In the genomic region with DNA sequence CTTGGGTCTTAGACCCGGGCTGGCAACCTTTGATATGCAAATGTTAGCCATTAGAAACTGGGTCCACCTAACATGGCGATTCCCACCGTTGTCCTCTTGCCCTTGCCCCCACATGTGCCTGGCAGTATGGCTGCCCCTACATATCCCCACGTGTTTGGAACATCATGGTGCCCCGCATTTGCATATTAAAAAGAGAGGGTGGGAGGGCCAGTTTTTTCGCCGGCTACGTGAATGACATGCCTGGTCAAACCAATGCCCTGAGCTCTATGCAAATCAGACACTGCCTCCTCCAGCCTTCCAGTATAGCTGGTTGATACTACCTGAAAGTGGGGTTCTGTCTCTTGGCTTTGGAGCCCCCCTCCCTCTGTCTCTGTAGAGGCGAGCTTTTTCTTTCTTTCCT, we compare ENCODE assay signal across 27 cellular contexts.
"Had no signal": no experiment of that assay in that cellular context is flagged by ENCODE, and none has a peak within 500 bp of the region (broad histone marks: within the 10 kb centered on the region; RNA-seq: fewer than 3 reads in every experiment).

No MANE protein-coding gene starts in this region.

- ATAC-seq: left colon; left lung; naive thymus-derived CD4-positive, alpha-beta T cell; natural killer cell treated with Interleukin-12 subunit alpha and Interleukin-12 subunit beta and Interleukin-15 and Interleukin-18, amount 100 ng/mL, for 72 hours; sciatic nerve; stimulated activated naive B cell treated with anti-CD40 and anti-IgM and Interleukin-4, amounts not matched to agents 10 μg/mL and 1 μg/mL and 100 μg/mL, for 72 hours; stimulated activated naive CD8-positive, alpha-beta T cell treated with anti-CD3 and anti-CD28 coated beads, Interleukin-15, Interleukin-2, amounts not matched to agents 100 U/mL and 50 U/mL, for 24 hours had no signal

- H3K27me3 Mint-ChIP-seq: progenitor cell of endocrine pancreas; stimulated activated naive B cell treated with anti-CD40 and anti-IgM and Interleukin-4, amounts not matched to agents 10 μg/mL and 1 μg/mL and 100 μg/mL, for 72 hours had no signal

- H3K4me1 Mint-ChIP-seq: immature natural killer cell; naive thymus-derived CD4-positive, alpha-beta T cell had no signal

- H3K9me3 ChIP-seq: left lung, ovary, right atrium auricular region, stomach, testis, thyroid gland, transverse colon, upper lobe of left lung, vagina had no signal

- H3K4me1 ChIP-seq: left lung, stomach, thyroid gland, transverse colon, upper lobe of left lung, vagina had no signal

- H3K4me3 ChIP-seq: left lung, lung, ovary, right atrium auricular region, skin epidermis, stomach, testis, thyroid gland, transverse colon, upper lobe of left lung, vagina had no signal

- H3K36me3 Mint-ChIP-seq: immature natural killer cell; naive thymus-derived CD4-positive, alpha-beta T cell; natural killer cell treated with Interleukin-12 subunit alpha and Interleukin-12 subunit beta and Interleukin-15 and Interleukin-18, amount 100 ng/mL, for 72 hours had no signal

- H3K27ac ChIP-seq: left lung, ovary, right atrium auricular region, skin epidermis, stomach, testis, thyroid gland, transverse colon, upper lobe of left lung, vagina had no signal

- H3K4me3 Mint-ChIP-seq: immature natural killer cell; mesothelial cell of epicardium; naive thymus-derived CD4-positive, alpha-beta T cell; natural killer cell treated with Interleukin-12 subunit alpha and Interleukin-12 subunit beta and Interleukin-15 and Interleukin-18, amount 100 ng/mL, for 72 hours; stimulated activated naive B cell treated with anti-CD40 and anti-IgM and Interleukin-4, amounts not matched to agents 10 μg/mL and 1 μg/mL and 100 μg/mL, for 72 hours had no signal

- H3K9me3 Mint-ChIP-seq: immature natural killer cell; naive thymus-derived CD4-positive, alpha-beta T cell; natural killer cell treated with Interleukin-12 subunit alpha and Interleukin-12 subunit beta and Interleukin-15 and Interleukin-18, amount 100 ng/mL, for 72 hours; stimulated activated naive B cell treated with anti-CD40 and anti-IgM and Interleukin-4, amounts not matched to agents 10 μg/mL and 1 μg/mL and 100 μg/mL, for 72 hours had no signal

- DNase-seq: hypothalamus; immature natural killer cell; kidney; left colon; left lung; mesendoderm; naive thymus-derived CD4-positive, alpha-beta T cell; ovary; stimulated activated CD4-positive, alpha-beta T cell treated with anti-CD3 and anti-CD28 coated beads, Interleukin-12 subunit alpha, Interleukin-12 subunit beta, amount 100 ng/mL, for 4 hours; stimulated activated CD4-positive, alpha-beta T cell treated with anti-CD3 and anti-CD28 coated beads, Interleukin-15, amount 100 ng/mL, for 24 hours; stimulated activated CD4-positive, alpha-beta T cell treated with anti-CD3 and anti-CD28 coated beads, Interleukin-2, amount 100 ng/mL, for 24 hours; stimulated activated CD4-positive, alpha-beta T cell treated with anti-CD3 and anti-CD28 coated beads, Interleukin-4, amount 100 ng/mL, for 1 hour; stimulated activated naive B cell treated with anti-CD40 and anti-IgM and Interleukin-4, amounts not matched to agents 10 μg/mL and 1 μg/mL and 100 μg/mL, for 72 hours; stimulated activated naive CD8-positive, alpha-beta T cell treated with anti-CD3 and anti-CD28 coated beads, Interleukin-15, Interleukin-2, amounts not matched to agents 100 U/mL and 50 U/mL, for 24 hours; stomach; testis; thyroid gland; transverse colon; upper lobe of left lung had no signal

- H3K27ac Mint-ChIP-seq: immature natural killer cell; mesothelial cell of epicardium; naive thymus-derived CD4-positive, alpha-beta T cell; natural killer cell treated with Interleukin-12 subunit alpha and Interleukin-12 subunit beta and Interleukin-15 and Interleukin-18, amount 100 ng/mL, for 72 hours; progenitor cell of endocrine pancreas; stimulated activated naive B cell treated with anti-CD40 and anti-IgM and Interleukin-4, amounts not matched to agents 10 μg/mL and 1 μg/mL and 100 μg/mL, for 72 hours had no signal

- H3K27me3 ChIP-seq: left lung, ovary, right atrium auricular region, stomach, testis, thyroid gland, transverse colon, upper lobe of left lung, vagina had no signal

- H3K36me3 ChIP-seq: left lung, ovary, right atrium auricular region, thyroid gland, transverse colon, vagina had no signal

- FAIRE-seq: kidney had no signal
